In the genomic region with DNA sequence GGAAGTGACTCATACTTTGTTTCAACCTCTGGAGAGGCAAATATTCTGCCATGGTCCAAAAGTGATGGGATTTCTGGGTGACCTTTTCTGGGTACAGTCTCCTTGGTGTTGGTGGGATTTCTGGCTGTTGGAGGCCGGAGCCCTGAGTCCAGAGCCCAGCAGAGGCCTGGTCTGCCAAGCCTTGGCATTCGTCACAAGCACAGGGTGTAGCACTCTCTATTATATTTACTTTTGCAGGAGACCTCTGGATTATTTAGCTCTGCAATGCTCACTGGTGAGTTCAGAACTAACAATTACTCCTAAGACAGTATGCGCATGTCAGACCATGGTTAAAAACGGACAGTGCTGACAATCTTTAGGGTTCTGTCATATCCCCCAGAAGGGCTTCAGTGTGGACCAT, we compare ENCODE assay signal across 18 cellular contexts.
DNase-seq lines count a peak whose midpoint lies in the region; ATAC-seq, FAIRE-seq and TF ChIP-seq lines count a peak whose summit lies in the region.
"Had no signal": no experiment of that assay in that cellular context is flagged by ENCODE, and none has a peak within 500 bp of the region (broad histone marks: within the 10 kb centered on the region; RNA-seq: fewer than 3 reads in every experiment).

No MANE protein-coding gene starts in this region.

- H3K36me3 Mint-ChIP-seq in Caco-2 (ENCODE audit: insufficient read depth, unreplicated experiment): no peaks in the 10 kb centered on the region
- H3K36me3 Mint-ChIP-seq: CD14-positive monocyte; CD8-positive, alpha-beta T cell had no signal

- intact Hi-C loops in left lung (cut with DNase I) (no loop called here), Caco-2 (cut with micrococcal nuclease; ENCODE audit: unreplicated experiment) (no loop called here), right lobe of liver (cut with DNase I) (no loop called here)

- H3K27ac ChIP-seq in A549 (peak overlapping the region; percentile 81 to 86; a peak in 5 of 6 replicates), coronary artery (no peak overlapping the region), left lung (no peak overlapping the region), rectal smooth muscle tissue (ENCODE audit: low read depth, low read length) (peak overlapping the region; percentile 26), right lobe of liver (no peak overlapping the region)

- no peak overlapping the region for H3K27ac Mint-ChIP-seq in Caco-2 (ENCODE audit: unreplicated experiment)
- H3K27ac Mint-ChIP-seq: CD14-positive monocyte; CD8-positive, alpha-beta T cell had no signal

- H3K9me3 ChIP-seq in A549 (0 out of 3 replicates have a peak, but pooled peaks cover under 1% of the 10 kb centered on the region), left lung (no peaks in the 10 kb centered on the region), Caco-2 (no peaks in the 10 kb centered on the region), right lobe of liver (no peaks in the 10 kb centered on the region)
- H3K9me3 ChIP-seq: BE2C had no signal

- TF ChIP-seq RAD21 in A549 (conservative IDR thresholded peaks at IDR 0.05 in 1 of 2, IDR thresholded peaks at IDR 0.05 in 1 of 2): no peak

- BruUV-seq in Caco-2 (replicated peaks; lab: Mats Ljungman, UMichigan): no TSS peak

- POLR2A ChIA-PET in A549 (lab: Yijun Ruan, JAX): interaction anchor here (0.7 kb wide), 1 partner anchor 356 kb away, joined by 3 read pairs; no protein-coding TSS in a partner anchor
- POLR2A ChIA-PET in Caco-2 (lab: Charles Lee): no interaction called here

- TF ChIP-seq EP300 in A549 (IDR thresholded peaks at IDR 0.05): no peak

- peak overlapping the region; percentile 82; the same call in 1 of the 3 replicates for H3K4me2 ChIP-seq in A549

- no peak overlapping the region for H3K4me3 Mint-ChIP-seq in Caco-2 (ENCODE audit: unreplicated experiment)
- H3K4me3 Mint-ChIP-seq: CD14-positive monocyte; CD8-positive, alpha-beta T cell; H9 had no signal

- CTCF ChIA-PET in A549 (lab: Yijun Ruan, JAX) (no interaction called here), Caco-2 (lab: Charles Lee) (no interaction called here)

- DNase-seq in A549 (ENCODE audit: low read depth in 1 of 2, low spot score in 1 of 2): no peak
- peak; percentile 54 for DNase-seq in coronary artery (ENCODE audit: low spot score)
- no peak for DNase-seq in left lung
- no peak for DNase-seq in Caco-2
- DNase-seq in mesenteric fat pad (ENCODE audit: low spot score): no peak
- DNase-seq in urothelium cell line (ENCODE audit: low spot score): no peak
- no peak for DNase-seq in right lobe of liver
- DNase-seq: BE2C; CD8-positive, alpha-beta T cell; DMS53; GF-D8; GOT3; H9 had no signal

- H3K27me3 ChIP-seq in left lung (no peaks in the 10 kb centered on the region), rectal smooth muscle tissue (ENCODE audit: control insufficient read depth, insufficient read depth, low read length) (no peaks in the 10 kb centered on the region), Caco-2 (replicated peaks; ENCODE audit: control insufficient read depth, insufficient read depth, low read length) (no peaks in the 10 kb centered on the region; the same call in 1 of the 2 replicates), right lobe of liver (no peaks in the 10 kb centered on the region)

- TF ChIP-seq CTCF in A549 (IDR thresholded peaks at IDR 0.05): no peak
- no peak for TF ChIP-seq CTCF in coronary artery (IDR thresholded peaks at IDR 0.05)
- no peak for TF ChIP-seq CTCF in left lung (IDR thresholded peaks at IDR 0.05)
- TF ChIP-seq CTCF in Caco-2 (IDR thresholded peaks at IDR 0.05; ENCODE audit: insufficient read depth in 1 of 2, low read depth in 1 of 2, low read length in 1 of 2, severe bottlenecking in 1 of 2, unreplicated experiment in 1 of 2): no peak
- no peak for TF ChIP-seq CTCF in right lobe of liver (IDR thresholded peaks at IDR 0.05)

- H3K9me3 Mint-ChIP-seq in Caco-2 (ENCODE audit: unreplicated experiment): no peaks in the 10 kb centered on the region
- H3K9me3 Mint-ChIP-seq: CD8-positive, alpha-beta T cell had no signal

- H3K4me3 ChIP-seq in A549 (no peak overlapping the region), coronary artery (no peak overlapping the region), left lung (no peak overlapping the region), rectal smooth muscle tissue (ENCODE audit: low read length) (no peak overlapping the region), Caco-2 (ENCODE audit: low read depth, low read length) (no peak overlapping the region), right lobe of liver (no peak overlapping the region)

- no peak for FAIRE-seq in A549 (lab: Jason Lieb, UNC)
- FAIRE-seq in urothelium cell line (lab: Jason Lieb, UNC): no peak
- FAIRE-seq: GM19239, HepG2, HTR-8/SVneo had no signal

- H3K9ac ChIP-seq in rectal smooth muscle tissue (ENCODE audit: low read length): no peak overlapping the region

- no peaks in the 10 kb centered on the region for H3K4me1 Mint-ChIP-seq in Caco-2 (ENCODE audit: low read depth, unreplicated experiment)
- H3K4me1 Mint-ChIP-seq: H9 had no signal

- H3K4me1 ChIP-seq in A549 (peaks cover 33% of the 10 kb centered on the region), left lung (no peaks in the 10 kb centered on the region), rectal smooth muscle tissue (ENCODE audit: control insufficient read depth, insufficient read depth, low read length) (peaks cover 21% of the 10 kb centered on the region), Caco-2 (no peaks in the 10 kb centered on the region), right lobe of liver (no peaks in the 10 kb centered on the region)
- H3K4me1 ChIP-seq: BE2C had no signal

- H3K27me3 Mint-ChIP-seq in Caco-2 (ENCODE audit: insufficient read depth, unreplicated experiment): peaks cover 2% of the 10 kb centered on the region

- no peaks in the 10 kb centered on the region for H3K36me3 ChIP-seq in left lung
- H3K36me3 ChIP-seq in rectal smooth muscle tissue (ENCODE audit: control insufficient read depth, insufficient read depth, low read length): no peaks in the 10 kb centered on the region
- H3K36me3 ChIP-seq in Caco-2 (ENCODE audit: control insufficient read depth, insufficient read depth, low read length): no peaks in the 10 kb centered on the region
- no peaks in the 10 kb centered on the region for H3K36me3 ChIP-seq in right lobe of liver
- H3K36me3 ChIP-seq: BE2C had no signal

- ATAC-seq in A549 (no peak), left lung (peak; percentile 85), right lobe of liver (no peak)
- ATAC-seq: CD8-positive, alpha-beta T cell; HepG2 had no signal

- TF ChIP-seq POLR2A in A549 (IDR thresholded peaks at IDR 0.05; ENCODE audit: low read length): no peak
- TF ChIP-seq POLR2A in right lobe of liver (IDR thresholded peaks at IDR 0.05): no peak

- 94% methylated on average over 4 of the region's 4 CpGs for WGBS in A549 (ENCODE audit: missing lambda C conversion rate)
- 87% methylated on average over 4 of the region's 4 CpGs for whole genome bisulfite sequencing in right lobe of liver (ENCODE audit: insufficient coverage, low coverage, low lambda C conversion rate, missing lambda C conversion rate)

TF ChIP-seq in A549, 52 proteins besides CTCF, POLR2A, EP300 and RAD21 (continues in another document):
- TF ChIP-seq, protein P1, sequence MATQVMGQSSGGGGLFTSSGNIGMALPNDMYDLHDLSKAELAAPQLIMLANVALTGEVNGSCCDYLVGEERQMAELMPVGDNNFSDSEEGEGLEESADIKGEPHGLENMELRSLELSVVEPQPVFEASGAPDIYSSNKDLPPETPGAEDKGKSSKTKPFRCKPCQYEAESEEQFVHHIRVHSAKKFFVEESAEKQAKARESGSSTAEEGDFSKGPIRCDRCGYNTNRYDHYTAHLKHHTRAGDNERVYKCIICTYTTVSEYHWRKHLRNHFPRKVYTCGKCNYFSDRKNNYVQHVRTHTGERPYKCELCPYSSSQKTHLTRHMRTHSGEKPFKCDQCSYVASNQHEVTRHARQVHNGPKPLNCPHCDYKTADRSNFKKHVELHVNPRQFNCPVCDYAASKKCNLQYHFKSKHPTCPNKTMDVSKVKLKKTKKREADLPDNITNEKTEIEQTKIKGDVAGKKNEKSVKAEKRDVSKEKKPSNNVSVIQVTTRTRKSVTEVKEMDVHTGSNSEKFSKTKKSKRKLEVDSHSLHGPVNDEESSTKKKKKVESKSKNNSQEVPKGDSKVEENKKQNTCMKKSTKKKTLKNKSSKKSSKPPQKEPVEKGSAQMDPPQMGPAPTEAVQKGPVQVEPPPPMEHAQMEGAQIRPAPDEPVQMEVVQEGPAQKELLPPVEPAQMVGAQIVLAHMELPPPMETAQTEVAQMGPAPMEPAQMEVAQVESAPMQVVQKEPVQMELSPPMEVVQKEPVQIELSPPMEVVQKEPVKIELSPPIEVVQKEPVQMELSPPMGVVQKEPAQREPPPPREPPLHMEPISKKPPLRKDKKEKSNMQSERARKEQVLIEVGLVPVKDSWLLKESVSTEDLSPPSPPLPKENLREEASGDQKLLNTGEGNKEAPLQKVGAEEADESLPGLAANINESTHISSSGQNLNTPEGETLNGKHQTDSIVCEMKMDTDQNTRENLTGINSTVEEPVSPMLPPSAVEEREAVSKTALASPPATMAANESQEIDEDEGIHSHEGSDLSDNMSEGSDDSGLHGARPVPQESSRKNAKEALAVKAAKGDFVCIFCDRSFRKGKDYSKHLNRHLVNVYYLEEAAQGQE (IDR thresholded peaks at IDR 0.05): no peak
- TF ChIP-seq CHD4 (IDR thresholded peaks at IDR 0.05; ENCODE audit: borderline replicate concordance): no peak
- no peak for TF ChIP-seq RCOR1 (IDR thresholded peaks at IDR 0.05; ENCODE audit: low read depth, low read length)
- TF ChIP-seq, protein P2, sequence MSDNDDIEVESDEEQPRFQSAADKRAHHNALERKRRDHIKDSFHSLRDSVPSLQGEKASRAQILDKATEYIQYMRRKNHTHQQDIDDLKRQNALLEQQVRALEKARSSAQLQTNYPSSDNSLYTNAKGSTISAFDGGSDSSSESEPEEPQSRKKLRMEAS (IDR thresholded peaks at IDR 0.05): no peak
- TF ChIP-seq SREBF2 (IDR thresholded peaks at IDR 0.05): no peak
- TF ChIP-seq GATA3 (IDR thresholded peaks at IDR 0.05; ENCODE audit: borderline replicate concordance): no peak
- TF ChIP-seq HOXA7 (CRISPR knock-in tag; IDR thresholded peaks at IDR 0.05): no peak
- TF ChIP-seq FOXS1 (CRISPR knock-in tag; IDR thresholded peaks at IDR 0.05): no peak
- TF ChIP-seq JUNB (IDR thresholded peaks at IDR 0.05): no peak
- no peak for TF ChIP-seq NFE2L2 (conservative IDR thresholded peaks at IDR 0.05; ENCODE audit: low read length)
- TF ChIP-seq, protein P3, sequence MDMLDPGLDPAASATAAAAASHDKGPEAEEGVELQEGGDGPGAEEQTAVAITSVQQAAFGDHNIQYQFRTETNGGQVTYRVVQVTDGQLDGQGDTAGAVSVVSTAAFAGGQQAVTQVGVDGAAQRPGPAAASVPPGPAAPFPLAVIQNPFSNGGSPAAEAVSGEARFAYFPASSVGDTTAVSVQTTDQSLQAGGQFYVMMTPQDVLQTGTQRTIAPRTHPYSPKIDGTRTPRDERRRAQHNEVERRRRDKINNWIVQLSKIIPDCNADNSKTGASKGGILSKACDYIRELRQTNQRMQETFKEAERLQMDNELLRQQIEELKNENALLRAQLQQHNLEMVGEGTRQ (IDR thresholded peaks at IDR 0.05): no peak

Comparison
In these comparisons a context has a peak if more than half of its experiments do, and no peak if none do; other contexts are left out.
1. H3K27ac ChIP-seq: peak in A549 (2 of 2) and rectal smooth muscle tissue (single experiment); none in coronary artery (0 of 2), left lung (0 of 2) and right lobe of liver (0 of 3).